8 cellular contexts compared by ENCODE assay signal in the genomic region with DNA sequence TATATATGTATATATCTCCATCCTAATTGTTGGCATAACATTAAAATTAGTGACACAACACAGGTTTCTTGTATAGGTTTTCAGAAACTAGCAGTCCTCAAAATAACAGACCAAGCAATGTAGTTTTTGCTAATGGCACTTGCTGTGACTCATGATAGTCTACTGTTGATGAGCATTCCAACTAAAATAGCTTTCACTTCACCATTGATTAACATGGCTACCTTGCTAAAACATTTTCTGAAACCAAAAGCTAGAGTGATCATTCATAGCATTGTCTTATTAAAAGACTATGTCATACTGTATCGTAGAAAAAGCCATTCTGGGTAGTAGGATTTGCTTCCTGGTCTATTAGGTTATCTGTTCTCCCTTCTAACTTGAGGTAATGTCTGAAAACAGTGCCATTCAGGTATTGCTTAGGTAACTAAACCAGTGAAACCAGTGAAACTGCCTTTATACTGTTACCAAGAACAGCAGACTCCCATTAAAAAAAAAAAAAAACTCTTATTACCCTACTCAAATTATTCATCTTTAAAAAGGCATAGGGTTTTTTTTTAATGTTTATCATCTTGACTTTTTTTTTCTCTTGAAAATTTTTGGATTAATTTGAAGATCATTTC. TPM values are rescaled to one million over a fixed set of nuclear protein-coding genes. Genes with fewer than 3 reads are reported as not detected.
DNase-seq lines count a peak whose midpoint lies in the region; ATAC-seq and TF ChIP-seq lines count a peak whose summit lies in the region.

No MANE protein-coding gene starts in this region.

- ATAC-seq in HG03565 (IDR thresholded peaks at IDR 0.05; ENCODE audit: unreplicated experiment) = no peak
- ATAC-seq in GM19023 (IDR thresholded peaks at IDR 0.05; ENCODE audit: unreplicated experiment) = no peak
- no peak for ATAC-seq in GM21423 (IDR thresholded peaks at IDR 0.05; ENCODE audit: unreplicated experiment)

- H3K4ac ChIP-seq in H9 (ENCODE audit: low read depth, low read length) = no peak overlapping the region

- no peak overlapping the region for H2BK120ac ChIP-seq in H9 (ENCODE audit: low read depth, low read length, poor library complexity, severe bottlenecking)

- H3K4me3 ChIP-seq in CD4-positive, alpha-beta memory T cell (ENCODE audit: low read length in 2 of 2) = no peak overlapping the region
- H3K4me3 ChIP-seq in colonic mucosa = no peak overlapping the region

- H3K79me1 ChIP-seq in H9 (ENCODE audit: insufficient read depth, low read depth, low read length, poor library complexity, severe bottlenecking) = no peaks in the 10 kb centered on the region

- POLR2A ChIA-PET in CD4-positive, alpha-beta memory T cell (lab: Charles Lee; ENCODE audit: partially characterized antibody) = interaction anchor here (1.0 to 4.7 kb wide), 4 partner anchors 52 to 1060 kb away, joined by 3 to 62 read pairs (median 20); a partner anchor contains a TSS

- no peaks in the 10 kb centered on the region for H3K27me3 ChIP-seq in CD4-positive, alpha-beta memory T cell (ENCODE audit: insufficient read depth, low read length)
- no peaks in the 10 kb centered on the region for H3K27me3 ChIP-seq in H9 (ENCODE audit: insufficient read depth, low read length)
- H3K27me3 ChIP-seq in colonic mucosa = no peaks in the 10 kb centered on the region

- H3K4me1 Mint-ChIP-seq in CD4-positive, alpha-beta memory T cell = peaks cover 13 to 47% (median 27%) of the 10 kb centered on the region in 4 donors
- H3K4me1 Mint-ChIP-seq in H9 = peaks cover 28 to 30% of the 10 kb centered on the region in 2 experiments

- H3K56ac ChIP-seq in H9 (ENCODE audit: insufficient read length, low read depth, low read length) = no peak overlapping the region

- no peak overlapping the region for H4K91ac ChIP-seq in H9 (ENCODE audit: insufficient read length, low read depth, low read length)

- WGBS in H9 (ENCODE audit: extremely low coverage, insufficient read length, low lambda C conversion rate) = no CpG with 5 or more reads among the region's 1 CpG

- no peak overlapping the region for H2BK5ac ChIP-seq in H9 (ENCODE audit: insufficient read length, low read length)

- H2BK20ac ChIP-seq in H9 (ENCODE audit: low read depth, low read length, poor library complexity, severe bottlenecking) = no peak overlapping the region

- H3K27ac Mint-ChIP-seq in CD4-positive, alpha-beta memory T cell = peak overlapping the region in 4 of 7 donors; percentile 50 to 99 (median 72)
- no peak overlapping the region for H3K27ac Mint-ChIP-seq in H9

- no peak overlapping the region for H4K5ac ChIP-seq in H9 (ENCODE audit: insufficient read length, low read depth, low read length)

- H3K18ac ChIP-seq in H9 (ENCODE audit: insufficient read length, low read depth, low read length) = no peak overlapping the region

- H3K36me3 Mint-ChIP-seq in CD4-positive, alpha-beta memory T cell = peaks cover 0 to 26% of the 10 kb centered on the region in 2 donors
- peaks cover 0 to 2% (median 0%) of the 10 kb centered on the region in 3 experiments; a peak in 4 of 7 replicates for H3K36me3 Mint-ChIP-seq in H9 (ENCODE audit: insufficient read depth in 1 of 3, low read depth in 3 of 3)

- peaks cover 5% of the 10 kb centered on the region for H3K23me2 ChIP-seq in H9 (ENCODE audit: insufficient read length, low read depth, low read length, poor library complexity, severe bottlenecking)

- H3K36me3 ChIP-seq in CD4-positive, alpha-beta memory T cell (ENCODE audit: insufficient read depth, low read length) = no peaks in the 10 kb centered on the region
- H3K36me3 ChIP-seq in colonic mucosa = no peaks in the 10 kb centered on the region

- H3K27me3 Mint-ChIP-seq in CD4-positive, alpha-beta memory T cell = no peaks in the 10 kb centered on the region
- no peaks in the 10 kb centered on the region for H3K27me3 Mint-ChIP-seq in H9 (ENCODE audit: low read depth)

- H2BK15ac ChIP-seq in H9 (ENCODE audit: low read depth, low read length) = no peak overlapping the region

- TF ChIP-seq CTCF in H9 (conservative IDR thresholded peaks at IDR 0.05) = no peak
- TF ChIP-seq CTCF in VCaP (conservative IDR thresholded peaks at IDR 0.05) = no peak
- no peak for TF ChIP-seq CTCF in colonic mucosa (IDR thresholded peaks at IDR 0.05)

- no peak overlapping the region for H3K14ac ChIP-seq in H9 (ENCODE audit: insufficient read depth, low read length)

- H3K9me3 ChIP-seq in CD4-positive, alpha-beta memory T cell (ENCODE audit: control insufficient read depth in 1 of 2, low read length in 2 of 2) = no peaks in the 10 kb centered on the region
- H3K9me3 ChIP-seq in H9 (ENCODE audit: control insufficient read depth, low read depth, low read length) (no peaks in the 10 kb centered on the region), colonic mucosa (no peaks in the 10 kb centered on the region)

- H4K8ac ChIP-seq in H9 (replicated peaks; ENCODE audit: insufficient read length, low read depth, low read length) = no peak overlapping the region

- no peaks in the 10 kb centered on the region for H4K20me1 ChIP-seq in H9 (ENCODE audit: control insufficient read depth, insufficient read depth, insufficient read length)

- H3K27ac ChIP-seq in CD4-positive, alpha-beta memory T cell (ENCODE audit: low read depth, low read length) = no peak overlapping the region
- H3K27ac ChIP-seq in H9 (ENCODE audit: insufficient read length, low read depth, low read length) = no peak overlapping the region
- H3K27ac ChIP-seq in VCaP = peak overlapping the region; percentile 99
- H3K27ac ChIP-seq in colonic mucosa = no peak overlapping the region

- H3K4me3 Mint-ChIP-seq in CD4-positive, alpha-beta memory T cell = peak overlapping the region in 2 of 8 donors; percentile 12 to 97
- peak overlapping the region; percentile 95 to 98; a peak in 2 of 5 replicates for H3K4me3 Mint-ChIP-seq in H9

- CTCF ChIA-PET in CD4-positive, alpha-beta memory T cell (lab: Charles Lee; ENCODE audit: partially characterized antibody) = interaction anchor here (0.9 kb wide), 1 partner anchor 96 kb away, joined by 3 read pairs; no protein-coding TSS in a partner anchor

- no peak for DNase-seq in CD4-positive, alpha-beta memory T cell
- DNase-seq in H9 = no peak
- peak; percentile 7 for DNase-seq in myocyte (ENCODE audit: low read depth)
- no peak for DNase-seq in colonic mucosa

- no peak overlapping the region for H3K23ac ChIP-seq in H9 (ENCODE audit: insufficient read length, low read depth, low read length)

- no peak overlapping the region for H3T11ph ChIP-seq in H9 (ENCODE audit: low read length)

- no peak overlapping the region for H2AFZ ChIP-seq in H9 (ENCODE audit: low read length)

- H3K4me2 ChIP-seq in H9 (ENCODE audit: insufficient read depth, insufficient read length, low read length) = no peak overlapping the region

- intact Hi-C loops in CD4-positive, alpha-beta memory T cell (cut with micrococcal nuclease) = loop anchor here (5.0 kb wide), 1 partner anchor 1100 kb away; no protein-coding TSS in a partner anchor
- intact Hi-C loops in colonic mucosa (cut with DNase I) = no loop called here

- peaks cover 19% of the 10 kb centered on the region for H3K79me2 ChIP-seq in H9 (ENCODE audit: insufficient read depth, low read length)

- peaks cover 27% of the 10 kb centered on the region for H3K4me1 ChIP-seq in CD4-positive, alpha-beta memory T cell (ENCODE audit: insufficient read depth, low read length)
- no peaks in the 10 kb centered on the region for H3K4me1 ChIP-seq in H9 (ENCODE audit: insufficient read depth, low read length)
- H3K4me1 ChIP-seq in colonic mucosa = no peaks in the 10 kb centered on the region

- H3K9ac ChIP-seq in H9 (ENCODE audit: extremely low read depth, insufficient read length, low read length) (no peak overlapping the region), colonic mucosa (ENCODE audit: low read depth in 2 of 2, low read length in 2 of 2) (no peak overlapping the region)

- H2BK12ac ChIP-seq in H9 (ENCODE audit: insufficient read length, low read depth, low read length) = no peak overlapping the region

- peaks cover 0 to 5% (median 0%) of the 10 kb centered on the region in 8 donors for H3K9me3 Mint-ChIP-seq in CD4-positive, alpha-beta memory T cell
- no peaks in the 10 kb centered on the region for H3K9me3 Mint-ChIP-seq in H9

- no peak overlapping the region for H2AK5ac ChIP-seq in H9 (ENCODE audit: insufficient read length, low read length)

RNA-seq across cellular contexts. Expression of a gene that starts 2.4 kb away (rescaled TPM):
- total RNA-seq in CD4-positive, alpha-beta memory T cell = 100 to 1,000 TPM; 115 to 118 TPM
- polyA plus RNA-seq in CD4-positive, alpha-beta memory T cell = 10 to 100 TPM; 27.0 to 54.2 TPM
- total RNA-seq in H9 (2021) (241 and 254 TPM in 2 replicates), myocyte (338 and 354 TPM in 2 replicates), colonic mucosa (100 to 1,000 TPM; 306 to 328 TPM)
- polyA plus RNA-seq in myocyte (2012) = 135 TPM

RNA-seq across cellular contexts. Expression of a gene that starts 51.8 kb away (rescaled TPM):
- total RNA-seq in CD4-positive, alpha-beta memory T cell = 10 to 100 TPM; 25.4 to 29.9 TPM
- 10 to 100 TPM; 19.9 to 27.1 TPM for polyA plus RNA-seq in CD4-positive, alpha-beta memory T cell
- total RNA-seq in H9 (2021) (27.6 and 28.8 TPM in 2 replicates), myocyte (29.8 and 37.1 TPM in 2 replicates), colonic mucosa (10 to 100 TPM; 15.2 to 22.7 TPM)
- polyA plus RNA-seq in myocyte (2012) = 17.7 TPM

Comparison
In these comparisons a context has a peak if more than half of its experiments do, and no peak if none do; other contexts are left out.
1. H3K27ac Mint-ChIP-seq: peak in CD4-positive, alpha-beta memory T cell (4 of 7); none in H9 (0 of 3).